In the genomic region with DNA sequence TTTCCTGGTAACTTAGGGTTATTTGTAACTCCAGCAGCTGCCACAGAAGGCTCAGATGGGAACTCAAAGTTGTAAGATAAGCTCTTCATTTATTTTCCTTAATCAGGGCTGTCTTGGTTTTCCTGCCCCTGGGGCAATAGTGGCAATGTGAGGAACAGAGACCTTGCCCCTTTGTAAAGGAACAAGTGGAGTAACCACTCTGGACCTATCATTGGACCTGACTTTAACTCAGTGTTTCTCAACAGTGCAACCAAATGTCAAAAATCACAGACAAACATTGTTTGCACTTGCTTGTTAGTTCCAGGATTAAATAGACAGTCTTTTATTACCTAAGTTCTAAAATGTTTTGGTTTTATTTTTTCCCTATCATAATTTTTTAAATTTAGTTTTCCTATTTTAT, we compare ENCODE assay signal across 9 cellular contexts. TPM values are rescaled to one million over a fixed set of nuclear protein-coding genes. Genes with fewer than 3 reads are reported as not detected.
"Had no signal": no experiment of that assay in that cellular context is flagged by ENCODE, and none has a peak within 500 bp of the region (broad histone marks: within the 10 kb centered on the region; RNA-seq: fewer than 3 reads in every experiment).

No MANE protein-coding gene starts in this region.

- FAIRE-seq: HTR-8/SVneo, K562 had no signal

- DNase-seq: IMR-90, KBM-7, KG1 had no signal

- ATAC-seq: K562 had no signal

- H3K4me3 ChIP-seq: K562 had no signal

- H3K27ac ChIP-seq: HL-60 had no signal

RNA-seq across cellular contexts. Expression of a gene that starts 2.8 kb away (rescaled TPM):
- total RNA-seq: HT-29, HT1080, K562 had no signal
- polyA plus RNA-seq: IgD-negative memory B cell, K562 had no signal
